Comparison of ENCODE assay signal across 8 cellular contexts in genomic region chrX:64205735-64206491, GRCh38. TPM values are rescaled to one million over a fixed set of nuclear protein-coding genes. Genes with fewer than 3 reads are reported as not detected.
DNase-seq lines count a peak whose midpoint lies in the region; ATAC-seq and TF ChIP-seq lines count a peak whose summit lies in the region.

No MANE protein-coding gene starts in this region.

- TF ChIP-seq EP300 in stomach (IDR thresholded peaks at IDR 0.05), result no peak

- no peaks in the 10 kb centered on the region for H3K36me3 Mint-ChIP-seq in neural crest cell (ENCODE audit: low read depth)

- intact Hi-C loops in stomach (cut with DNase I; ENCODE audit: low total_unique reads), result no loop called here

- H3K27me3 ChIP-seq in RWPE2 (ENCODE audit: insufficient read depth, poor library complexity, severe bottlenecking) (no peaks in the 10 kb centered on the region), stomach (peaks cover 0 to 4% (median 0%) of the 10 kb centered on the region in 3 donors)

- peaks cover 14% of the 10 kb centered on the region for H3K4me1 Mint-ChIP-seq in neural crest cell

- H3K9me3 Mint-ChIP-seq in neural crest cell, result no peaks in the 10 kb centered on the region

- H3K27ac ChIP-seq in RWPE2 (ENCODE audit: poor library complexity, severe bottlenecking) (peak overlapping the region; percentile 64), stomach (peak overlapping the region; percentile 88 to 95 (median 90))

- peak overlapping the region; percentile 70 for H3K4me3 ChIP-seq in LNCaP clone FGC (ENCODE audit: low read depth, low read length)
- peak overlapping the region; percentile 77 for H3K4me3 ChIP-seq in RWPE2 (ENCODE audit: severe bottlenecking)
- H3K4me3 ChIP-seq in stomach, result peak overlapping the region; percentile 58 to 68 (median 60)

- no peaks in the 10 kb centered on the region for H3K27me3 Mint-ChIP-seq in neural crest cell (ENCODE audit: low read depth)

- H3K36me3 ChIP-seq in RWPE2 (ENCODE audit: low read depth) (no peaks in the 10 kb centered on the region), stomach (no peaks in the 10 kb centered on the region)

- TF ChIP-seq POLR2A in stomach (IDR thresholded peaks at IDR 0.05), result peak in 2 of 4 donors; percentile 56 to 73

- peak overlapping the region; percentile 81 for H3K27ac Mint-ChIP-seq in neural crest cell (ENCODE audit: unreplicated experiment)

- H3K4me1 ChIP-seq in RWPE2 (ENCODE audit: insufficient read depth, poor library complexity, severe bottlenecking), result no peaks in the 10 kb centered on the region
- peaks cover 5 to 41% (median 30%) of the 10 kb centered on the region in 4 donors for H3K4me1 ChIP-seq in stomach

- TF ChIP-seq CTCF in LNCaP clone FGC (IDR thresholded peaks at IDR 0.05; ENCODE audit: control insufficient read depth, extremely low read depth, insufficient read depth) (peak; percentile 31; the same call in 1 of the 2 replicates), RWPE2 (IDR thresholded peaks at IDR 0.05; ENCODE audit: poor library complexity, severe bottlenecking) (no peak), neural crest cell (conservative IDR thresholded peaks at IDR 0.05) (peak; percentile 30), stomach (IDR thresholded peaks at IDR 0.05) (peak in 1 of 7 experiments; percentile 7)

- peak; percentile 92 for ATAC-seq in RWPE2 (ENCODE audit: low read depth)

- no peaks in the 10 kb centered on the region for H3K9me3 ChIP-seq in RWPE2 (ENCODE audit: severe bottlenecking)
- H3K9me3 ChIP-seq in stomach, result no peaks in the 10 kb centered on the region

- DNase-seq in ELR (ENCODE audit: low read depth) (peak; percentile 90), GOT3 (lab: John Stamatoyannopoulos, UW) (peak; percentile 69), LNCaP clone FGC (ENCODE audit: low read depth) (peak; percentile 84), RWPE2 (ENCODE audit: low spot score) (peak; percentile 88), fibroblast of the conjunctiva (ENCODE audit: low read depth) (peak; percentile 80), neural crest cell (ENCODE audit: low read depth, low spot score) (peak; percentile 83), stomach (peak; percentile 94)
- DNase-seq in activated effector memory CD4-positive, alpha-beta T cell treated with anti-CD3 and anti-CD28 coated beads, Interleukin-2, amount 50 U/mL, for 16 hours, result peak; percentile 94

- H3K4me3 Mint-ChIP-seq in neural crest cell, result peak overlapping the region; percentile 96

- 0 to 31% (median 18%) methylated on average over 35 to 45 of the region's 45 CpGs; no CpG with 5 or more reads in 1 of the 5 donors for WGBS in stomach, 5 donors

RNA-seq across cellular contexts. Expression of gene AMER1, which starts 0.4 kb away (rescaled TPM):
- total RNA-seq in neural crest cell, result 12.8 and 13.6 TPM in 2 replicates
- total RNA-seq in stomach, result 1 to 10 TPM; 1.8 to 6.7 (median 6.2) TPM
- 1 to 10 TPM in 2 of 3 donors, under 1 TPM in 1; 0.90 to 1.1 (median 1.1) TPM for polyA plus RNA-seq in stomach

RNA-seq across cellular contexts. Expression of gene ASB12, which starts 24.5 kb away (rescaled TPM):
- 0.61 TPM in 2 replicates for total RNA-seq in neural crest cell
- total RNA-seq in stomach, result not detected
- polyA plus RNA-seq in stomach, result under 1 TPM in 1 of 3 donors, not detected in 2; 0.20 TPM

Comparison
In these comparisons a context has a peak if more than half of its experiments do, and no peak if none do; other contexts are left out.
1. Peak in every context shown above with its lines: DNase-seq, ATAC-seq, H3K4me3 ChIP-seq and H3K27ac ChIP-seq.